1 cellular context compared by ENCODE assay signal in genomic region chr3:61634678-61635077, GRCh38.
TF ChIP-seq lines count a peak whose summit lies in the region.

No MANE protein-coding gene starts in this region.

TF ChIP-seq in neural cell, 6 proteins besides CTCF, POLR2A, EP300 and RAD21 (continued from another document):
- TF ChIP-seq POLR2AphosphoS5 (IDR thresholded peaks at IDR 0.05): peak; percentile 63
TF ChIP-seq in neural cell: peak in this region for 1.
